Comparison of ENCODE assay signal across 20 cellular contexts in genomic region chr2:75556679-75557366, GRCh38. TPM values are rescaled to one million over a fixed set of nuclear protein-coding genes. Genes with fewer than 3 reads are reported as not detected.
"Had no signal": no experiment of that assay in that cellular context is flagged by ENCODE, and none has a peak within 500 bp of the region (broad histone marks: within the 10 kb centered on the region; RNA-seq: fewer than 3 reads in every experiment).

No MANE protein-coding gene starts in this region.

- H3K36me3 ChIP-seq: esophagus squamous epithelium, gastroesophageal sphincter, left ventricle myocardium inferior, neutrophil, ovary, right atrium auricular region, suprapubic skin, thyroid gland, upper lobe of left lung, uterus had no signal

- H3K4me3 ChIP-seq: esophagus squamous epithelium, gastroesophageal sphincter, left ventricle myocardium inferior, ovary, right atrium auricular region, smooth muscle cell, suprapubic skin, thyroid gland, upper lobe of left lung, uterus had no signal

- H3K27me3 ChIP-seq: ovary, right atrium auricular region, thyroid gland, uterus had no signal

- H3K27ac ChIP-seq: epithelial cell of prostate, esophagus squamous epithelium, gastroesophageal sphincter, left ventricle myocardium inferior, neutrophil, ovary, right atrium auricular region, suprapubic skin, thyroid gland, upper lobe of left lung, uterus had no signal

- DNase-seq: effector memory CD4-positive, alpha-beta T cell; esophagus squamous epithelium; foreskin fibroblast; kidney; left cardiac atrium; left ventricle myocardium inferior; naive thymus-derived CD8-positive, alpha-beta T cell; ovary; stimulated activated CD4-positive, alpha-beta T cell treated with anti-CD3 and anti-CD28 coated beads, Interleukin-2, amount 100 ng/mL, for 48 hours; stimulated activated naive CD4-positive, alpha-beta T cell treated with Interleukin-2 at 50 U/mL for 16 hours; thyroid gland; upper lobe of left lung; uterus had no signal

- H3K9me3 ChIP-seq: esophagus squamous epithelium, gastroesophageal sphincter, left ventricle myocardium inferior, neutrophil, ovary, right atrium auricular region, suprapubic skin, thyroid gland, upper lobe of left lung, uterus had no signal

- H3K4me1 ChIP-seq: uterus had no signal

- ATAC-seq: gastroesophageal sphincter; left cardiac atrium; naive thymus-derived CD8-positive, alpha-beta T cell had no signal

RNA-seq across cellular contexts. Expression of gene EVA1A, which starts 3.9 kb away (rescaled TPM):
- total RNA-seq: naive thymus-derived CD8-positive, alpha-beta T cell had no signal
- polyA plus RNA-seq: neural cell had no signal
